In the genomic region with DNA sequence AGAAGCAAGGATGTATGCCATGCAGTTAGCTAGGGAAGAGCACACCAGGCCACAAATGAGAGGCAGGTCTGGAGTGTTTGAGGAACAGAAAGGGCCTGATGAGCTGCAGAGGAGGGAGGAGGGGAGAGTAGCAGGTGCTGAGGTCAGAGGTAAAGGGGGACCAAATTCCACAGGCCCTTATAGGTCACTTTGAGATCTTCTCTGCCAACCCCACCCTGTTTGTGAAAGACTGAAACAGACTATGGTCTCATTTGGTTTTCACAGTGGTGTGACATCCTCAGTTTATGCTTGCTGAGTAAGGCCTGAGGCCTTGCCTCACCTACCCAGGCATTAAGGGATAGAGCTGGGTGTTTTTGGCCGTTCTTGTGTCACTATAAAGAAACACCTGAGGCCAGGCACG, we compare ENCODE assay signal across 22 cellular contexts.
A peak's percentile ranks its signal among the peaks of the same experiment; 100 is the strongest.
DNase-seq lines count a peak whose midpoint lies in the region; ATAC-seq, FAIRE-seq and TF ChIP-seq lines count a peak whose summit lies in the region.
"Had no signal": no experiment of that assay in that cellular context is flagged by ENCODE, and none has a peak within 500 bp of the region (broad histone marks: within the 10 kb centered on the region; RNA-seq: fewer than 3 reads in every experiment).

No MANE protein-coding gene starts in this region.

- POLR2A ChIA-PET in GM12878 (lab: Charles Lee) = interaction anchor here (0.8 kb wide), 1 partner anchor 39 kb away, joined by 3 read pairs; no protein-coding TSS in a partner anchor

- 64% methylated on average over 2 of the region's 2 CpGs for WGBS in GM12878 (ENCODE audit: insufficient coverage, insufficient replicate concordance, low lambda C conversion rate, missing lambda C conversion rate)

- RAD21 ChIA-PET in GM12878 (lab: Charles Lee; ENCODE audit: unreplicated experiment) = interaction anchor here (1.0 to 1.1 kb wide), 3 partner anchors 39 to 249 kb away, joined by 3 to 6 read pairs (median 3); no protein-coding TSS in a partner anchor

- no peak overlapping the region for H3K9ac ChIP-seq in GM12878 (ENCODE audit: control insufficient read depth, insufficient read depth, low read length)

- no peaks in the 10 kb centered on the region for H3K27me3 ChIP-seq in GM12878 (replicated peaks in 1 of 2; ENCODE audit: control insufficient read depth in 2 of 2, insufficient read depth in 2 of 2, low read length in 1 of 2)

- no peaks in the 10 kb centered on the region for H3K79me2 ChIP-seq in GM12878 (ENCODE audit: control insufficient read depth, insufficient read depth, low read length)

- H2AFZ ChIP-seq in GM12878 (ENCODE audit: control insufficient read depth, low read depth, low read length) = no peak overlapping the region

- no peak for TF ChIP-seq RAD21 in GM12878 (IDR thresholded peaks at IDR 0.05; ENCODE audit: insufficient read depth, low read depth, low read length)

- no peak overlapping the region for H3K4me3 Mint-ChIP-seq in activated T-helper 1 cell treated with anti-CD3 and anti-CD28 coated beads, Interleukin-12 subunit alpha, Interleukin-12 subunit beta, Interleukin-2, Interleukin-4 antibody, amounts not matched to agents 30 ng/mL and 10 ng/mL and 1 ng/mL, durations not matched to agents 14 hours and 24 hours and 36 hours
- H3K4me3 Mint-ChIP-seq: CD4-positive, alpha-beta memory T cell; T-helper 17 cell had no signal

- SMC1A ChIA-PET in GM12878 (lab: Charles Lee; ENCODE audit: uncharacterized antibody, unreplicated experiment) = interaction anchor here (1.0 to 1.5 kb wide), 3 partner anchors 8 to 39 kb away, joined by 3 to 6 read pairs (median 4); no protein-coding TSS in a partner anchor

- DNase-seq in GM12891 (ENCODE audit: insufficient read length, low spot score) (no peak), GM12878 (ENCODE audit: low read depth, low spot score) (no peak), posterior vena cava (ENCODE audit: low spot score) (no peak), NCI-H82 (lab: John Stamatoyannopoulos, UW) (no peak)
- DNase-seq in activated T-helper 1 cell treated with anti-CD3 and anti-CD28 coated beads, Interleukin-12 subunit alpha, Interleukin-12 subunit beta, Interleukin-2, Interleukin-4 antibody, amounts not matched to agents 30 ng/mL and 10 ng/mL and 1 ng/mL, durations not matched to agents 14 hours and 24 hours and 36 hours (ENCODE audit: low spot score) = no peak
- DNase-seq: CD4-positive, alpha-beta memory T cell; DMS79; IMR-90; Kasumi-1; NCI-H1105 treated with DMSO at 0.1 percent for 48 hours; NCI-H1694 treated with DMSO at 0.1 percent for 48 hours; NCI-H2107; NCI-H345; NCI-H526 treated with DMSO at 0.1 percent for 48 hours; T-helper 17 cell had no signal

- ATAC-seq in GM21390 (IDR thresholded peaks at IDR 0.05; ENCODE audit: unreplicated experiment) (peak; percentile 59), HG02885 (IDR thresholded peaks at IDR 0.05; ENCODE audit: poor library complexity, unreplicated experiment) (peak; percentile 44), GM12878 (peak; percentile 61), HG03565 (IDR thresholded peaks at IDR 0.05; ENCODE audit: unreplicated experiment) (no peak)
- ATAC-seq: T-helper 17 cell had no signal

- peak; percentile 69 for FAIRE-seq in GM12891 (lab: Jason Lieb, UNC)
- FAIRE-seq in GM12878 (lab: Jason Lieb, UNC) = no peak
- FAIRE-seq: D721Med, GM12892 had no signal

- peaks cover 4% of the 10 kb centered on the region for H3K27me3 Mint-ChIP-seq in activated T-helper 1 cell treated with anti-CD3 and anti-CD28 coated beads, Interleukin-12 subunit alpha, Interleukin-12 subunit beta, Interleukin-2, Interleukin-4 antibody, amounts not matched to agents 30 ng/mL and 10 ng/mL and 1 ng/mL, durations not matched to agents 14 hours and 24 hours and 36 hours (ENCODE audit: insufficient read depth)

- peaks cover 6% of the 10 kb centered on the region for H3K9me3 Mint-ChIP-seq in activated T-helper 1 cell treated with anti-CD3 and anti-CD28 coated beads, Interleukin-12 subunit alpha, Interleukin-12 subunit beta, Interleukin-2, Interleukin-4 antibody, amounts not matched to agents 30 ng/mL and 10 ng/mL and 1 ng/mL, durations not matched to agents 14 hours and 24 hours and 36 hours

- no peaks in the 10 kb centered on the region for H3K4me1 Mint-ChIP-seq in activated T-helper 1 cell treated with anti-CD3 and anti-CD28 coated beads, Interleukin-12 subunit alpha, Interleukin-12 subunit beta, Interleukin-2, Interleukin-4 antibody, amounts not matched to agents 30 ng/mL and 10 ng/mL and 1 ng/mL, durations not matched to agents 14 hours and 24 hours and 36 hours (ENCODE audit: low read depth)
- H3K4me1 Mint-ChIP-seq: CD4-positive, alpha-beta memory T cell had no signal

- no peaks in the 10 kb centered on the region for H4K20me1 ChIP-seq in GM12878 (ENCODE audit: control insufficient read depth, insufficient read depth)

- CTCF ChIA-PET in GM12878 (lab: Yijun Ruan, JAX) = interaction anchor here (0.6 to 0.9 kb wide), 2 partner anchors 187 to 495 kb away, joined by 3 to 4 read pairs; a partner anchor contains a TSS

- no peak for TF ChIP-seq CTCF in GM12878 (IDR thresholded peaks at IDR 0.05 in 2 of 3, conservative IDR thresholded peaks at IDR 0.05 in 1 of 3; ENCODE audit: control insufficient read depth in 2 of 3, extremely low read depth in 1 of 3, insufficient read depth in 1 of 3, low read depth in 3 of 3, low read length in 3 of 3)

- BruUV-seq in GM12878 (replicated peaks; lab: Mats Ljungman, UMichigan) = no TSS peak

- no peaks in the 10 kb centered on the region for H3K36me3 ChIP-seq in GM12878 (ENCODE audit: control insufficient read depth in 2 of 2, insufficient read depth in 2 of 2, low read length in 1 of 2)
- H3K36me3 ChIP-seq: HAP-1 had no signal

- H3K4me3 ChIP-seq in GM12878 = no peak overlapping the region
- H3K4me3 ChIP-seq: HAP-1 had no signal

- intact Hi-C loops in GM12878 (cut with micrococcal nuclease; ENCODE audit: unreplicated experiment) = no loop called here
- intact Hi-C loops in posterior vena cava (cut with DNase I) = no loop called here
- intact Hi-C loops in activated T-helper 1 cell treated with anti-CD3 and anti-CD28 coated beads, Interleukin-12 subunit alpha, Interleukin-12 subunit beta, Interleukin-2, Interleukin-4 antibody, amounts not matched to agents 30 ng/mL and 10 ng/mL and 1 ng/mL, durations not matched to agents 14 hours and 24 hours and 36 hours (cut with micrococcal nuclease) = no loop called here

- H3K4me2 ChIP-seq in GM12878 (ENCODE audit: control insufficient read depth, insufficient read depth) = no peak overlapping the region

- TF ChIP-seq POLR2A in GM12891 (IDR thresholded peaks at IDR 0.05; ENCODE audit: low read depth, low read length) (no peak), GM12878 (IDR thresholded peaks at IDR 0.05; ENCODE audit: low read depth, low read length) (no peak)

- no peak overlapping the region for H3K27ac Mint-ChIP-seq in activated T-helper 1 cell treated with anti-CD3 and anti-CD28 coated beads, Interleukin-12 subunit alpha, Interleukin-12 subunit beta, Interleukin-2, Interleukin-4 antibody, amounts not matched to agents 30 ng/mL and 10 ng/mL and 1 ng/mL, durations not matched to agents 14 hours and 24 hours and 36 hours
- H3K27ac Mint-ChIP-seq: T-helper 17 cell had no signal

- peaks cover 6% of the 10 kb centered on the region for H3K4me1 ChIP-seq in GM12878 (ENCODE audit: control insufficient read depth, insufficient read depth, low read length)
- H3K4me1 ChIP-seq: HAP-1 had no signal

- no peaks in the 10 kb centered on the region; the same call in 2 of the 3 replicates for H3K9me3 ChIP-seq in GM12878 (replicated peaks; ENCODE audit: control insufficient read depth, insufficient read depth, low read length)
- H3K9me3 ChIP-seq: HAP-1 had no signal

- no peak overlapping the region for H3K27ac ChIP-seq in GM12878 (ENCODE audit: control insufficient read depth, insufficient read depth)
- H3K27ac ChIP-seq: RWPE1 had no signal

- TF ChIP-seq EP300 in GM12878 (IDR thresholded peaks at IDR 0.05; ENCODE audit: borderline replicate concordance in 1 of 2, control insufficient read depth in 1 of 2, low read depth in 2 of 2, low read length in 2 of 2) = no peak

- in situ Hi-C loops in GM12878 (cut with MboI) = no loop called here

- no peaks in the 10 kb centered on the region for H3K36me3 Mint-ChIP-seq in activated T-helper 1 cell treated with anti-CD3 and anti-CD28 coated beads, Interleukin-12 subunit alpha, Interleukin-12 subunit beta, Interleukin-2, Interleukin-4 antibody, amounts not matched to agents 30 ng/mL and 10 ng/mL and 1 ng/mL, durations not matched to agents 14 hours and 24 hours and 36 hours (ENCODE audit: low read depth)
- H3K36me3 Mint-ChIP-seq: CD4-positive, alpha-beta memory T cell had no signal

TF ChIP-seq in GM12891, 5 proteins besides CTCF, POLR2A, EP300 and RAD21:
- TF ChIP-seq POU2F2 (IDR thresholded peaks at IDR 0.05; ENCODE audit: low read depth, low read length) (no peak), SPI1 (IDR thresholded peaks at IDR 0.05; ENCODE audit: low read depth, low read length) (no peak), TAF1 (IDR thresholded peaks at IDR 0.05; ENCODE audit: low read depth, low read length) (no peak), PAX5 (IDR thresholded peaks at IDR 0.05; ENCODE audit: insufficient read depth, low read length, severe bottlenecking) (no peak), POLR2AphosphoS5 (IDR thresholded peaks at IDR 0.05; ENCODE audit: low read depth, low read length) (no peak)

TF ChIP-seq in GM12878, 131 proteins besides CTCF, POLR2A, EP300 and RAD21 (continues in another document):
- TF ChIP-seq POLR2AphosphoS5 (IDR thresholded peaks at IDR 0.05; ENCODE audit: low read length) (no peak), CBX3 (IDR thresholded peaks at IDR 0.05; ENCODE audit: borderline replicate concordance, low read depth) (no peak), NR2C1 (IDR thresholded peaks at IDR 0.05) (peak; percentile 60), HCFC1 (IDR thresholded peaks at IDR 0.05; ENCODE audit: low read length) (no peak), MYC (IDR thresholded peaks at IDR 0.05; ENCODE audit: insufficient read depth, insufficient read length, insufficient replicate concordance, low read length, severe bottlenecking) (no peak)
